ENCODE assay signal across 11 cellular contexts in genomic region chr19:16258440-16258903, GRCh38.
DNase-seq lines count a peak whose midpoint lies in the region; ATAC-seq and TF ChIP-seq lines count a peak whose summit lies in the region.
"Had no signal": no experiment of that assay in that cellular context is flagged by ENCODE, and none has a peak within 500 bp of the region (broad histone marks: within the 10 kb centered on the region; RNA-seq: fewer than 3 reads in every experiment).

No MANE protein-coding gene starts in this region.

- peak; percentile 84 for DNase-seq in NB4 (ENCODE audit: low read depth)
- DNase-seq in dermis microvascular lymphatic vessel endothelial cell (ENCODE audit: low read depth in 2 of 2) = peak; percentile 92 to 97
- peak; percentile 81 for DNase-seq in lower lobe of right lung
- DNase-seq in thyroid gland = peak; percentile 32 to 42
- DNase-seq in stimulated activated naive CD4-positive, alpha-beta T cell treated with Interleukin-2 at 50 U/mL for 16 hours (lab: John Stamatoyannopoulos, UW) = no peak
- no peak for DNase-seq in HK-2 (ENCODE audit: unreplicated experiment)
- DNase-seq: activated T-cell treated with anti-CD3 and anti-CD28 coated beads, Interleukin-2, amount 50 U/mL, for 1 hour; DMS79; NCI-H345 had no signal

- WGBS in thyroid gland, 2 donors = 70 to 71% methylated on average over 4 to 18 of the region's 18 CpGs

- ATAC-seq in lower lobe of right lung (peak; percentile 45 to 77), HG03354 (IDR thresholded peaks at IDR 0.05; ENCODE audit: poor library complexity, severe bottlenecking, unreplicated experiment) (no peak), GM18861 (IDR thresholded peaks at IDR 0.05; ENCODE audit: unreplicated experiment) (no peak)

- intact Hi-C loops in lower lobe of right lung (cut with DNase I) = no loop called here
- intact Hi-C loops in thyroid gland (cut with DNase I) = no loop called here

- TF ChIP-seq POLR2A in NB4 (IDR thresholded peaks at IDR 0.05; ENCODE audit: extremely low read depth, insufficient read length) (no peak), thyroid gland (IDR thresholded peaks at IDR 0.05) (peak in 1 of 2 donors; percentile 27)

- H3K4me1 ChIP-seq in lower lobe of right lung (peaks cover 58% of the 10 kb centered on the region), thyroid gland (peaks cover 19 to 29% of the 10 kb centered on the region in 2 donors)

- H3K27ac ChIP-seq in lower lobe of right lung = peak overlapping the region; percentile 90
- H3K27ac ChIP-seq in thyroid gland = peak overlapping the region; percentile 73 to 95 (median 81)

- TF ChIP-seq CTCF in NB4 (IDR thresholded peaks at IDR 0.05; ENCODE audit: low read depth, low read length) = no peak
- TF ChIP-seq CTCF in lower lobe of right lung (IDR thresholded peaks at IDR 0.05) = no peak
- TF ChIP-seq CTCF in thyroid gland (IDR thresholded peaks at IDR 0.05) = no peak

- H3K36me3 ChIP-seq in lower lobe of right lung (no peaks in the 10 kb centered on the region), thyroid gland (no peaks in the 10 kb centered on the region)

- H3K27me3 ChIP-seq in lower lobe of right lung (ENCODE audit: low read depth) (no peaks in the 10 kb centered on the region), thyroid gland (no peaks in the 10 kb centered on the region)

- H3K4me3 ChIP-seq in NB4 (ENCODE audit: low read depth, low read length) = no peak overlapping the region
- no peak overlapping the region for H3K4me3 ChIP-seq in lower lobe of right lung
- H3K4me3 ChIP-seq in thyroid gland (replicated peaks in 1 of 3) = no peak overlapping the region

- no peaks in the 10 kb centered on the region for H3K9me3 ChIP-seq in lower lobe of right lung
- no peaks in the 10 kb centered on the region for H3K9me3 ChIP-seq in thyroid gland

Comparison
In these comparisons a context has a peak if more than half of its experiments do, and no peak if none do; other contexts are left out.
1. DNase-seq: peak in NB4 (single experiment), dermis microvascular lymphatic vessel endothelial cell (2 of 2), lower lobe of right lung (single experiment) and thyroid gland (2 of 2); none in stimulated activated naive CD4-positive, alpha-beta T cell treated with Interleukin-2 at 50 U/mL for 16 hours (single experiment) and HK-2 (single experiment).
2. ATAC-seq: peak in lower lobe of right lung (2 of 2); none in HG03354 (single experiment) and GM18861 (single experiment).